ENCODE assay signal across 26 cellular contexts in genomic region chr7:106639476-106640334, GRCh38.
"Had no signal": no experiment of that assay in that cellular context is flagged by ENCODE, and none has a peak within 500 bp of the region (broad histone marks: within the 10 kb centered on the region; RNA-seq: fewer than 3 reads in every experiment).

No MANE protein-coding gene starts in this region.

- H3K9me3 ChIP-seq: body of pancreas, thyroid gland had no signal

- DNase-seq: activated CD4-positive, alpha-beta T cell treated with anti-CD3 and anti-CD28 coated beads, Interleukin-2, amount 10 ng/mL, durations not matched to agents 7 days and 5 days; activated CD4-positive, CD25-positive, alpha-beta regulatory T cell treated with anti-CD3 and anti-CD28 coated beads, Interleukin-2, amount 50 U/mL, for 72 hours; activated CD8-positive, alpha-beta T cell treated with anti-CD3 and anti-CD28 coated beads, Interleukin-2, amount 10 ng/mL, durations not matched to agents 7 days and 5 days; activated gamma-delta T cell; activated naive CD4-positive, alpha-beta T cell treated with anti-CD3 and anti-CD28 coated beads, Interleukin-2, amount 50 U/mL, for 16 hours; activated naive CD8-positive, alpha-beta T cell treated with anti-CD3 and anti-CD28 coated beads, Interleukin-2, amount 50 U/mL, for 24 hours; anterior cingulate cortex; body of pancreas; effector CD4-positive, alpha-beta T cell; foreskin melanocyte; glutamatergic neuron; immature natural killer cell; naive thymus-derived CD4-positive, alpha-beta T cell; occipital lobe; posterior cingulate gyrus; stimulated activated CD4-positive, alpha-beta T cell treated with anti-CD3 and anti-CD28 coated beads, Interleukin-2, amount 100 ng/mL, for 48 hours; stimulated activated naive CD4-positive, alpha-beta T cell treated with Interleukin-2 at 50 U/mL for 16 hours; substantia nigra; thyroid gland had no signal

- H3K9me3 Mint-ChIP-seq: activated CD4-positive, alpha-beta T cell treated with anti-CD3 and anti-CD28 coated beads, Interleukin-2, amount 10 ng/mL, durations not matched to agents 7 days and 5 days; activated naive CD8-positive, alpha-beta T cell treated with anti-CD3 and anti-CD28 coated beads, Interleukin-2, amount 50 U/mL, for 24 hours; activated T-helper 1 cell treated with anti-CD3 and anti-CD28 coated beads, Interleukin-12 subunit alpha, Interleukin-12 subunit beta, Interleukin-2, Interleukin-4 antibody, amounts not matched to agents 30 ng/mL and 10 ng/mL and 1 ng/mL, durations not matched to agents 14 hours and 24 hours and 36 hours; dendritic cell treated with granulocyte-macrophage colony-stimulating factor and Interleukin-4, amounts not matched to agents 40 ng/mL and 50 ng/mL, for 4 days; immature natural killer cell had no signal

- H3K27ac Mint-ChIP-seq: activated CD4-positive, alpha-beta T cell treated with anti-CD3 and anti-CD28 coated beads, Interleukin-2, amount 10 ng/mL, durations not matched to agents 7 days and 5 days; activated CD8-positive, alpha-beta T cell treated with anti-CD3 and anti-CD28 coated beads, Interleukin-2, amount 10 ng/mL, durations not matched to agents 7 days and 5 days; activated naive CD8-positive, alpha-beta T cell treated with anti-CD3 and anti-CD28 coated beads, Interleukin-2, amount 50 U/mL, for 24 hours; activated T-helper 1 cell treated with anti-CD3 and anti-CD28 coated beads, Interleukin-12 subunit alpha, Interleukin-12 subunit beta, Interleukin-2, Interleukin-4 antibody, amounts not matched to agents 30 ng/mL and 10 ng/mL and 1 ng/mL, durations not matched to agents 14 hours and 24 hours and 36 hours; dendritic cell treated with granulocyte-macrophage colony-stimulating factor and Interleukin-4, amounts not matched to agents 40 ng/mL and 50 ng/mL, for 4 days; immature natural killer cell; naive thymus-derived CD4-positive, alpha-beta T cell had no signal

- H3K4me3 Mint-ChIP-seq: activated CD4-positive, alpha-beta T cell treated with anti-CD3 and anti-CD28 coated beads, Interleukin-2, amount 10 ng/mL, durations not matched to agents 7 days and 5 days; activated CD8-positive, alpha-beta T cell treated with anti-CD3 and anti-CD28 coated beads, Interleukin-2, amount 10 ng/mL, durations not matched to agents 7 days and 5 days; activated naive CD8-positive, alpha-beta T cell treated with anti-CD3 and anti-CD28 coated beads, Interleukin-2, amount 50 U/mL, for 24 hours; activated T-helper 1 cell treated with anti-CD3 and anti-CD28 coated beads, Interleukin-12 subunit alpha, Interleukin-12 subunit beta, Interleukin-2, Interleukin-4 antibody, amounts not matched to agents 30 ng/mL and 10 ng/mL and 1 ng/mL, durations not matched to agents 14 hours and 24 hours and 36 hours; dendritic cell treated with granulocyte-macrophage colony-stimulating factor and Interleukin-4, amounts not matched to agents 40 ng/mL and 50 ng/mL, for 4 days; immature natural killer cell; naive thymus-derived CD4-positive, alpha-beta T cell; neural crest cell had no signal

- H3K27ac ChIP-seq: body of pancreas, hepatocyte, thyroid gland, VCaP had no signal

- H3K36me3 Mint-ChIP-seq: immature natural killer cell had no signal

- H3K4me1 ChIP-seq: body of pancreas, thyroid gland had no signal

- H3K79me2 ChIP-seq: hepatocyte had no signal

- H2AFZ ChIP-seq: hepatocyte had no signal

- H3K36me3 ChIP-seq: thyroid gland had no signal

- H3K4me2 ChIP-seq: hepatocyte had no signal

- H3K4me3 ChIP-seq: body of pancreas, hepatocyte, lung, thyroid gland had no signal

- ATAC-seq: activated CD8-positive, alpha-beta T cell treated with anti-CD3 and anti-CD28 coated beads, Interleukin-2, amount 10 ng/mL, durations not matched to agents 7 days and 5 days; activated naive CD8-positive, alpha-beta T cell treated with anti-CD3 and anti-CD28 coated beads, Interleukin-2, amount 50 U/mL, for 24 hours; body of pancreas; naive thymus-derived CD4-positive, alpha-beta T cell; sciatic nerve had no signal

- H3K4me1 Mint-ChIP-seq: activated CD4-positive, alpha-beta T cell treated with anti-CD3 and anti-CD28 coated beads, Interleukin-2, amount 10 ng/mL, durations not matched to agents 7 days and 5 days; activated naive CD8-positive, alpha-beta T cell treated with anti-CD3 and anti-CD28 coated beads, Interleukin-2, amount 50 U/mL, for 24 hours; immature natural killer cell; naive thymus-derived CD4-positive, alpha-beta T cell; neural crest cell had no signal

- H3K27me3 ChIP-seq: body of pancreas, thyroid gland had no signal
